Comparison of ENCODE assay signal across 1 cellular context in the genomic region with DNA sequence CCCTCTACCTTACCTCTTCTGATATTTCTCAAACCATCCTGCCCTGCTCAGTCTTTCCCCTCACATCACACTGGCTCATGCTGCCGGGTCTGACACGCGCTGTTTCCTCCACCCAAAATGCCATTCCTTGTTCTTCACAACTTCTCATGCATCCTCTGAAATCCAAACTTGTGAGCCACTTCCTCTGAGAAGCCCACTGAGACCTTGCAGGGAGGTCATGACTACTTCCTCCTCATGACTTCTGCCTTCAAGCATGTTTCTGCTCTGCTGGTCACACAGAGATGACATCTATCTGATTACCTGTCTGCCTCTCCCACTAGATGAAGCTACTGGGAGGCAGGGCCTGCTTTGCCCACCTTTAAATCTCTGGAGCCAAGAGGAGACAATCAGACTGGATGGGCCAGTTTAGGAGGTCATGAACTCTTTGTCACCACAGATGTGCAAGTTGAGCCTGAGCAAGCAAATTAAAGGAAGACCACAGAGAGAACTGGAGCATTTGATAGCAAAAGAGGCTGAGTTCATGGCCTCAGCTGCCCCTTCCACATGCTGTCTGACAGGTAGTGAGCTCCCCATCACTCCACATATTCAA.
A peak's percentile ranks its signal among the peaks of the same experiment; 100 is the strongest.
TF ChIP-seq lines count a peak whose summit lies in the region.

No MANE protein-coding gene starts in this region.

TF ChIP-seq in K562, 482 proteins besides CTCF, POLR2A, EP300 and RAD21 (continued from another document and continues in another):
- TF ChIP-seq, protein P1, sequence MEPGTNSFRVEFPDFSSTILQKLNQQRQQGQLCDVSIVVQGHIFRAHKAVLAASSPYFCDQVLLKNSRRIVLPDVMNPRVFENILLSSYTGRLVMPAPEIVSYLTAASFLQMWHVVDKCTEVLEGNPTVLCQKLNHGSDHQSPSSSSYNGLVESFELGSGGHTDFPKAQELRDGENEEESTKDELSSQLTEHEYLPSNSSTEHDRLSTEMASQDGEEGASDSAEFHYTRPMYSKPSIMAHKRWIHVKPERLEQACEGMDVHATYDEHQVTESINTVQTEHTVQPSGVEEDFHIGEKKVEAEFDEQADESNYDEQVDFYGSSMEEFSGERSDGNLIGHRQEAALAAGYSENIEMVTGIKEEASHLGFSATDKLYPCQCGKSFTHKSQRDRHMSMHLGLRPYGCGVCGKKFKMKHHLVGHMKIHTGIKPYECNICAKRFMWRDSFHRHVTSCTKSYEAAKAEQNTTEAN (CRISPR knock-in tag; IDR thresholded peaks at IDR 0.05) = no peak
- TF ChIP-seq DDX20 (tag; IDR thresholded peaks at IDR 0.05; ENCODE audit: low read depth) = no peak
- TF ChIP-seq, protein P2, sequence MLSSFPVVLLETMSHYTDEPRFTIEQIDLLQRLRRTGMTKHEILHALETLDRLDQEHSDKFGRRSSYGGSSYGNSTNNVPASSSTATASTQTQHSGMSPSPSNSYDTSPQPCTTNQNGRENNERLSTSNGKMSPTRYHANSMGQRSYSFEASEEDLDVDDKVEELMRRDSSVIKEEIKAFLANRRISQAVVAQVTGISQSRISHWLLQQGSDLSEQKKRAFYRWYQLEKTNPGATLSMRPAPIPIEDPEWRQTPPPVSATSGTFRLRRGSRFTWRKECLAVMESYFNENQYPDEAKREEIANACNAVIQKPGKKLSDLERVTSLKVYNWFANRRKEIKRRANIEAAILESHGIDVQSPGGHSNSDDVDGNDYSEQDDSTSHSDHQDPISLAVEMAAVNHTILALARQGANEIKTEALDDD (IDR thresholded peaks at IDR 0.05) = no peak
- no peak for TF ChIP-seq FIP1L1 (IDR thresholded peaks at IDR 0.05; ENCODE audit: low read depth, low read length, poor library complexity, severe bottlenecking)
- TF ChIP-seq STAT5A (IDR thresholded peaks at IDR 0.05; ENCODE audit: borderline replicate concordance, low read length) = peak; percentile 36
- no peak for TF ChIP-seq ZKSCAN3 (CRISPR knock-in tag; IDR thresholded peaks at IDR 0.05)
- TF ChIP-seq ZNF212 (CRISPR knock-in tag; IDR thresholded peaks at IDR 0.05) = no peak
- peak; percentile 64 to 69; a peak in 2 of 4 replicates for TF ChIP-seq RCOR1 (IDR thresholded peaks at IDR 0.05; ENCODE audit: borderline replicate concordance in 1 of 2, low read depth in 2 of 2, low read length in 2 of 2)
- TF ChIP-seq, protein P3, sequence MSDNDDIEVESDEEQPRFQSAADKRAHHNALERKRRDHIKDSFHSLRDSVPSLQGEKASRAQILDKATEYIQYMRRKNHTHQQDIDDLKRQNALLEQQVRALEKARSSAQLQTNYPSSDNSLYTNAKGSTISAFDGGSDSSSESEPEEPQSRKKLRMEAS (CRISPR knock-in tag; IDR thresholded peaks at IDR 0.05) = no peak; the same call in 1 of the 2 replicates
- peak in 1 of 2 experiments; percentile 10; a peak in 1 of 3 replicates for TF ChIP-seq CBX3 (IDR thresholded peaks at IDR 0.05; ENCODE audit: borderline replicate concordance in 1 of 2, low read length in 2 of 2)
- TF ChIP-seq NFE2 (IDR thresholded peaks at IDR 0.05; ENCODE audit: low read depth) = peak; percentile 29; the same call in 1 of the 2 replicates
- TF ChIP-seq EP400 (IDR thresholded peaks at IDR 0.05) = no peak
- TF ChIP-seq CBFB (CRISPR knock-in tag; IDR thresholded peaks at IDR 0.05) = no peak
- no peak for TF ChIP-seq HNRNPK (IDR thresholded peaks at IDR 0.05; ENCODE audit: low read depth, low read length, poor library complexity, severe bottlenecking)
- no peak for TF ChIP-seq PTBP1 (IDR thresholded peaks at IDR 0.05; ENCODE audit: low read depth, low read length)
- 0 out of 2 replicates have a peak, but pooled peaks have one; percentile 40 for TF ChIP-seq MTA1 (IDR thresholded peaks at IDR 0.05; ENCODE audit: borderline replicate concordance)
- no peak for TF ChIP-seq CHD2 (IDR thresholded peaks at IDR 0.05; ENCODE audit: low read depth, low read length)
- no peak for TF ChIP-seq ZNF3 (CRISPR knock-in tag; IDR thresholded peaks at IDR 0.05)
- TF ChIP-seq TAL1 (IDR thresholded peaks at IDR 0.05) = peak; percentile 52; the same call in 1 of the 2 replicates
- TF ChIP-seq ARHGAP35 (IDR thresholded peaks at IDR 0.05; ENCODE audit: partially characterized antibody) = no peak
- TF ChIP-seq GATA2 (CRISPR knock-in tag; IDR thresholded peaks at IDR 0.05) = 0 out of 2 replicates have a peak, but pooled peaks have one; percentile 22
- TF ChIP-seq, protein P4, sequence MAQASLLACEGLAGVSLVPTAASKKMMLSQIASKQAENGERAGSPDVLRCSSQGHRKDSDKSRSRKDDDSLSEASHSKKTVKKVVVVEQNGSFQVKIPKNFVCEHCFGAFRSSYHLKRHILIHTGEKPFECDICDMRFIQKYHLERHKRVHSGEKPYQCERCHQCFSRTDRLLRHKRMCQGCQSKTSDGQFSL (CRISPR knock-in tag; IDR thresholded peaks at IDR 0.05) = no peak
- TF ChIP-seq, protein P4 (tag; IDR thresholded peaks at IDR 0.05) = no peak
- no peak for TF ChIP-seq ZZZ3 (IDR thresholded peaks at IDR 0.05)
- TF ChIP-seq POLR2G (IDR thresholded peaks at IDR 0.05; ENCODE audit: low read depth, low read length) = no peak
- TF ChIP-seq, protein P5, sequence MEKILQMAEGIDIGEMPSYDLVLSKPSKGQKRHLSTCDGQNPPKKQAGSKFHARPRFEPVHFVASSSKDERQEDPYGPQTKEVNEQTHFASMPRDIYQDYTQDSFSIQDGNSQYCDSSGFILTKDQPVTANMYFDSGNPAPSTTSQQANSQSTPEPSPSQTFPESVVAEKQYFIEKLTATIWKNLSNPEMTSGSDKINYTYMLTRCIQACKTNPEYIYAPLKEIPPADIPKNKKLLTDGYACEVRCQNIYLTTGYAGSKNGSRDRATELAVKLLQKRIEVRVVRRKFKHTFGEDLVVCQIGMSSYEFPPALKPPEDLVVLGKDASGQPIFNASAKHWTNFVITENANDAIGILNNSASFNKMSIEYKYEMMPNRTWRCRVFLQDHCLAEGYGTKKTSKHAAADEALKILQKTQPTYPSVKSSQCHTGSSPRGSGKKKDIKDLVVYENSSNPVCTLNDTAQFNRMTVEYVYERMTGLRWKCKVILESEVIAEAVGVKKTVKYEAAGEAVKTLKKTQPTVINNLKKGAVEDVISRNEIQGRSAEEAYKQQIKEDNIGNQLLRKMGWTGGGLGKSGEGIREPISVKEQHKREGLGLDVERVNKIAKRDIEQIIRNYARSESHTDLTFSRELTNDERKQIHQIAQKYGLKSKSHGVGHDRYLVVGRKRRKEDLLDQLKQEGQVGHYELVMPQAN (IDR thresholded peaks at IDR 0.05; ENCODE audit: borderline replicate concordance) = no peak
- no peak for TF ChIP-seq DMBX1 (CRISPR knock-in tag; IDR thresholded peaks at IDR 0.05; ENCODE audit: borderline replicate concordance)
- TF ChIP-seq, protein P6, sequence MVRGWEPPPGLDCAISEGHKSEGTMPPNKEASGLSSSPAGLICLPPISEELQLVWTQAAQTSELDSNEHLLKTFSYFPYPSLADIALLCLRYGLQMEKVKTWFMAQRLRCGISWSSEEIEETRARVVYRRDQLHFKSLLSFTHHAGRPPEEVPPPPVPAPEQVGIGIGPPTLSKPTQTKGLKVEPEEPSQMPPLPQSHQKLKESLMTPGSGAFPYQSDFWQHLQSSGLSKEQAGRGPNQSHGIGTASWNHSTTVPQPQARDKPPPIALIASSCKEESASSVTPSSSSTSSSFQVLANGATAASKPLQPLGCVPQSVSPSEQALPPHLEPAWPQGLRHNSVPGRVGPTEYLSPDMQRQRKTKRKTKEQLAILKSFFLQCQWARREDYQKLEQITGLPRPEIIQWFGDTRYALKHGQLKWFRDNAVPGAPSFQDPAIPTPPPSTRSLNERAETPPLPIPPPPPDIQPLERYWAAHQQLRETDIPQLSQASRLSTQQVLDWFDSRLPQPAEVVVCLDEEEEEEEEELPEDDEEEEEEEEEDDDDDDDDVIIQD (CRISPR knock-in tag; IDR thresholded peaks at IDR 0.05) = no peak
- TF ChIP-seq, protein P7, sequence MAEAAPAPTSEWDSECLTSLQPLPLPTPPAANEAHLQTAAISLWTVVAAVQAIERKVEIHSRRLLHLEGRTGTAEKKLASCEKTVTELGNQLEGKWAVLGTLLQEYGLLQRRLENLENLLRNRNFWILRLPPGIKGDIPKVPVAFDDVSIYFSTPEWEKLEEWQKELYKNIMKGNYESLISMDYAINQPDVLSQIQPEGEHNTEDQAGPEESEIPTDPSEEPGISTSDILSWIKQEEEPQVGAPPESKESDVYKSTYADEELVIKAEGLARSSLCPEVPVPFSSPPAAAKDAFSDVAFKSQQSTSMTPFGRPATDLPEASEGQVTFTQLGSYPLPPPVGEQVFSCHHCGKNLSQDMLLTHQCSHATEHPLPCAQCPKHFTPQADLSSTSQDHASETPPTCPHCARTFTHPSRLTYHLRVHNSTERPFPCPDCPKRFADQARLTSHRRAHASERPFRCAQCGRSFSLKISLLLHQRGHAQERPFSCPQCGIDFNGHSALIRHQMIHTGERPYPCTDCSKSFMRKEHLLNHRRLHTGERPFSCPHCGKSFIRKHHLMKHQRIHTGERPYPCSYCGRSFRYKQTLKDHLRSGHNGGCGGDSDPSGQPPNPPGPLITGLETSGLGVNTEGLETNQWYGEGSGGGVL (CRISPR knock-in tag; IDR thresholded peaks at IDR 0.05) = no peak
- TF ChIP-seq YBX1 (IDR thresholded peaks at IDR 0.05) = no peak
- TF ChIP-seq, protein P8, sequence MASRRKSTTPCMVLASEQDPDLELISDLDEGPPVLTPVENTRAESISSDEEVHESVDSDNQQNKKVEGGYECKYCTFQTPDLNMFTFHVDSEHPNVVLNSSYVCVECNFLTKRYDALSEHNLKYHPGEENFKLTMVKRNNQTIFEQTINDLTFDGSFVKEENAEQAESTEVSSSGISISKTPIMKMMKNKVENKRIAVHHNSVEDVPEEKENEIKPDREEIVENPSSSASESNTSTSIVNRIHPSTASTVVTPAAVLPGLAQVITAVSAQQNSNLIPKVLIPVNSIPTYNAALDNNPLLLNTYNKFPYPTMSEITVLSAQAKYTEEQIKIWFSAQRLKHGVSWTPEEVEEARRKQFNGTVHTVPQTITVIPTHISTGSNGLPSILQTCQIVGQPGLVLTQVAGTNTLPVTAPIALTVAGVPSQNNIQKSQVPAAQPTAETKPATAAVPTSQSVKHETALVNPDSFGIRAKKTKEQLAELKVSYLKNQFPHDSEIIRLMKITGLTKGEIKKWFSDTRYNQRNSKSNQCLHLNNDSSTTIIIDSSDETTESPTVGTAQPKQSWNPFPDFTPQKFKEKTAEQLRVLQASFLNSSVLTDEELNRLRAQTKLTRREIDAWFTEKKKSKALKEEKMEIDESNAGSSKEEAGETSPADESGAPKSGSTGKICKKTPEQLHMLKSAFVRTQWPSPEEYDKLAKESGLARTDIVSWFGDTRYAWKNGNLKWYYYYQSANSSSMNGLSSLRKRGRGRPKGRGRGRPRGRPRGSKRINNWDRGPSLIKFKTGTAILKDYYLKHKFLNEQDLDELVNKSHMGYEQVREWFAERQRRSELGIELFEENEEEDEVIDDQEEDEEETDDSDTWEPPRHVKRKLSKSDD (conservative IDR thresholded peaks at IDR 0.05; ENCODE audit: low read length) = no peak
- TF ChIP-seq, protein P9, sequence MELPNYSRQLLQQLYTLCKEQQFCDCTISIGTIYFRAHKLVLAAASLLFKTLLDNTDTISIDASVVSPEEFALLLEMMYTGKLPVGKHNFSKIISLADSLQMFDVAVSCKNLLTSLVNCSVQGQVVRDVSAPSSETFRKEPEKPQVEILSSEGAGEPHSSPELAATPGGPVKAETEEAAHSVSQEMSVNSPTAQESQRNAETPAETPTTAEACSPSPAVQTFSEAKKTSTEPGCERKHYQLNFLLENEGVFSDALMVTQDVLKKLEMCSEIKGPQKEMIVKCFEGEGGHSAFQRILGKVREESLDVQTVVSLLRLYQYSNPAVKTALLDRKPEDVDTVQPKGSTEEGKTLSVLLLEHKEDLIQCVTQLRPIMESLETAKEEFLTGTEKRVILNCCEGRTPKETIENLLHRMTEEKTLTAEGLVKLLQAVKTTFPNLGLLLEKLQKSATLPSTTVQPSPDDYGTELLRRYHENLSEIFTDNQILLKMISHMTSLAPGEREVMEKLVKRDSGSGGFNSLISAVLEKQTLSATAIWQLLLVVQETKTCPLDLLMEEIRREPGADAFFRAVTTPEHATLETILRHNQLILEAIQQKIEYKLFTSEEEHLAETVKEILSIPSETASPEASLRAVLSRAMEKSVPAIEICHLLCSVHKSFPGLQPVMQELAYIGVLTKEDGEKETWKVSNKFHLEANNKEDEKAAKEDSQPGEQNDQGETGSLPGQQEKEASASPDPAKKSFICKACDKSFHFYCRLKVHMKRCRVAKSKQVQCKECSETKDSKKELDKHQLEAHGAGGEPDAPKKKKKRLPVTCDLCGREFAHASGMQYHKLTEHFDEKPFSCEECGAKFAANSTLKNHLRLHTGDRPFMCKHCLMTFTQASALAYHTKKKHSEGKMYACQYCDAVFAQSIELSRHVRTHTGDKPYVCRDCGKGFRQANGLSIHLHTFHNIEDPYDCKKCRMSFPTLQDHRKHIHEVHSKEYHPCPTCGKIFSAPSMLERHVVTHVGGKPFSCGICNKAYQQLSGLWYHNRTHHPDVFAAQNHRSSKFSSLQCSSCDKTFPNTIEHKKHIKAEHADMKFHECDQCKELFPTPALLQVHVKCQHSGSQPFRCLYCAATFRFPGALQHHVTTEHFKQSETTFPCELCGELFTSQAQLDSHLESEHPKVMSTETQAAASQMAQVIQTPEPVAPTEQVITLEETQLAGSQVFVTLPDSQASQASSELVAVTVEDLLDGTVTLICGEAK (IDR thresholded peaks at IDR 0.05) = no peak; the same call in 1 of the 2 replicates
- TF ChIP-seq, protein P9 (CRISPR knock-in tag; IDR thresholded peaks at IDR 0.05) = no peak
- TF ChIP-seq SIN3B (IDR thresholded peaks at IDR 0.05; ENCODE audit: low read depth) = no peak
- no peak for TF ChIP-seq ERF (CRISPR knock-in tag; IDR thresholded peaks at IDR 0.05)
- 0 out of 2 replicates have a peak, but pooled peaks have one; percentile 18 for TF ChIP-seq ZNF263 (CRISPR knock-in tag; IDR thresholded peaks at IDR 0.05; ENCODE audit: borderline replicate concordance)
